ENCODE assay signal across 9 cellular contexts in the genomic region with DNA sequence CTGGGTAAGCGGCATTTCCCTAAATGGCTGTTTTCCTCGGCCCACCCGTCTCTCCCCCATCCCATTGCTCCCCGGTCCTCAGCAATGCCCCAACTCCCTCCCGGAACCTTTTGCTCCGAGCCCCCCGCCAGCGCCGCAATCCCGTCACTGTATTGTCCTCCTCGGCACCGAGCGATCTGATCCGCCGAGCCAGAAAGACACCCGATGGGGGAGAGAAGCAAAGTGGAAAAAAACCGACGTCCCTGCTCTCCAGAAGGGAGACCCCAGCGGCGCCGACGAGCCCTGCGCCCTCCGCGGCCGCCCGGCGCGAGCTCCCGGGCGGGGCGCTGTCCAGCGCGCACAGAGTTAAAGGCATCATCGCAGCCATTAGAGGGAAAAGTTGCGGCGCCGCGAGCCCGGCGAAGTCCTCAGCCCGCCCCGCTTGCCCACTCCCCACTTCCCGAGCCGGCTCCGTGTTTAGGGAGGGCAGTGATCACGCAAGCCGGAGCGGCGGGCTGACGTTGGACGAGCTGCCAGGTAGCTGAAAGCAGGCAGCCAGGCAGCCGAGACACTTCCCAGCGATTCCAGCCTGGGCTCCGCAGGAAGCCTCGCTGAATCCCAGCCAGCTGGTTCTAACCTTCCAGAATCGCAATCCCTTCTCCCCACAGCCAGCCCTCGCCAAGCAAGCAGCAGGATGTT. TPM values are rescaled to one million over a fixed set of nuclear protein-coding genes. Genes with fewer than 3 reads are reported as not detected.
DNase-seq lines count a peak whose midpoint lies in the region; ATAC-seq and TF ChIP-seq lines count a peak whose summit lies in the region.
"Had no signal": no experiment of that assay in that cellular context is flagged by ENCODE, and none has a peak within 500 bp of the region (broad histone marks: within the 10 kb centered on the region; RNA-seq: fewer than 3 reads in every experiment).

Gene VSTM2A (plus strand): TSS at position 435 of the 678 bp plus-strand sequence. CDS start 356 bp downstream, outside the sequence.

- peaks cover 32% of the 10 kb centered on the region for H3K27me3 ChIP-seq in osteoblast (ENCODE audit: insufficient read depth, low read length)

- CTCF ChIA-PET in Calu3 (lab: Charles Lee), result interaction anchor here (0.5 kb wide), 1 partner anchor 349 kb away, joined by 3 read pairs; no protein-coding TSS in a partner anchor
- CTCF ChIA-PET in activated CD4-positive, alpha-beta T cell treated with anti-CD3 and anti-CD28 coated beads for 36 hours (lab: Charles Lee), result no interaction called here

- H2AFZ ChIP-seq in osteoblast (ENCODE audit: low read length), result no peak within 1 kb of the TSS

- TF ChIP-seq CTCF in fibroblast of villous mesenchyme (IDR thresholded peaks at IDR 0.05; ENCODE audit: insufficient read depth, low read depth, low read length) (no peak), osteoblast (IDR thresholded peaks at IDR 0.05; ENCODE audit: extremely low read depth, low read depth, low read length) (no peak), Calu3 (IDR thresholded peaks at IDR 0.05; ENCODE audit: unreplicated experiment) (no peak)

- H3K4me3 ChIP-seq in fibroblast of villous mesenchyme (ENCODE audit: low read depth, low read length) (no peak within 1 kb of the TSS), osteoblast (ENCODE audit: insufficient read depth, low read length) (no peak within 1 kb of the TSS)

- H3K27ac ChIP-seq in osteoblast (ENCODE audit: low read depth, low read length), result no peak within 1 kb of the TSS

- no peaks in the 10 kb centered on the region for H3K4me1 ChIP-seq in osteoblast (ENCODE audit: insufficient read depth, low read length)

- H3K4me2 ChIP-seq in osteoblast (ENCODE audit: insufficient read depth, low read length), result no peak within 1 kb of the TSS

- POLR2A ChIA-PET in activated CD4-positive, alpha-beta T cell treated with anti-CD3 and anti-CD28 coated beads for 36 hours (lab: Charles Lee), result no interaction called here

- no peaks in the 10 kb centered on the region for H3K9me3 ChIP-seq in osteoblast (ENCODE audit: low read depth, low read length)

- no peaks in the 10 kb centered on the region for H3K79me2 ChIP-seq in osteoblast (ENCODE audit: insufficient read depth, low read length)

- no peaks in the 10 kb centered on the region for H3K36me3 Mint-ChIP-seq in Calu3 (ENCODE audit: insufficient read depth, unreplicated experiment)
- peaks cover 7% of the 10 kb centered on the region for H3K36me3 Mint-ChIP-seq in activated CD4-positive, alpha-beta T cell treated with anti-CD3 and anti-CD28 coated beads for 36 hours (ENCODE audit: low read depth)
- H3K36me3 Mint-ChIP-seq in activated naive CD8-positive, alpha-beta T cell treated with anti-CD3 and anti-CD28 coated beads, Interleukin-2, amount 50 U/mL, for 24 hours (ENCODE audit: low read depth), result no peaks in the 10 kb centered on the region

- no peak for ATAC-seq in activated CD4-positive, alpha-beta T cell treated with anti-CD3 and anti-CD28 coated beads for 36 hours
- no peak for ATAC-seq in activated naive CD8-positive, alpha-beta T cell treated with anti-CD3 and anti-CD28 coated beads, Interleukin-2, amount 50 U/mL, for 24 hours

- no peaks in the 10 kb centered on the region for H3K4me1 Mint-ChIP-seq in Calu3 (ENCODE audit: low read depth, unreplicated experiment)
- H3K4me1 Mint-ChIP-seq in activated CD4-positive, alpha-beta T cell treated with anti-CD3 and anti-CD28 coated beads for 36 hours, result no peaks in the 10 kb centered on the region
- no peaks in the 10 kb centered on the region for H3K4me1 Mint-ChIP-seq in activated naive CD8-positive, alpha-beta T cell treated with anti-CD3 and anti-CD28 coated beads, Interleukin-2, amount 50 U/mL, for 24 hours

- no TSS peak for BruUV-seq in Calu3 (replicated peaks; lab: Mats Ljungman, UMichigan)

- intact Hi-C loops in Calu3 (cut with micrococcal nuclease; ENCODE audit: unreplicated experiment), result loop anchor here (5.0 kb wide), 1 partner anchor 215 kb away; the partner anchor contains the start of gene SEC61G
- intact Hi-C loops in activated CD4-positive, alpha-beta T cell treated with anti-CD3 and anti-CD28 coated beads for 36 hours (cut with DNase I, micrococcal nuclease), result loop anchor here in 1 of 2 experiments (10.0 kb wide), 1 partner anchor 63 kb away; no protein-coding TSS in a partner anchor

- no peaks in the 10 kb centered on the region for H3K36me3 ChIP-seq in osteoblast (ENCODE audit: insufficient read depth, low read length)

- peaks cover 86% of the 10 kb centered on the region for H3K27me3 Mint-ChIP-seq in Calu3 (ENCODE audit: unreplicated experiment)
- peaks cover 36% of the 10 kb centered on the region for H3K27me3 Mint-ChIP-seq in activated CD4-positive, alpha-beta T cell treated with anti-CD3 and anti-CD28 coated beads for 36 hours
- peaks cover 37% of the 10 kb centered on the region for H3K27me3 Mint-ChIP-seq in activated naive CD8-positive, alpha-beta T cell treated with anti-CD3 and anti-CD28 coated beads, Interleukin-2, amount 50 U/mL, for 24 hours

- no peak within 1 kb of the TSS for H3K27ac Mint-ChIP-seq in Calu3 (ENCODE audit: unreplicated experiment)
- H3K27ac Mint-ChIP-seq in activated CD4-positive, alpha-beta T cell treated with anti-CD3 and anti-CD28 coated beads for 36 hours, result no peak within 1 kb of the TSS
- H3K27ac Mint-ChIP-seq in activated naive CD8-positive, alpha-beta T cell treated with anti-CD3 and anti-CD28 coated beads, Interleukin-2, amount 50 U/mL, for 24 hours, result no peak within 1 kb of the TSS

- DNase-seq in DMS53 treated with DMSO at 0.1 percent for 48 hours (lab: John Stamatoyannopoulos, UW; ENCODE audit: unreplicated experiment), result peak; percentile 19
- peak; percentile 83 for DNase-seq in NCI-H748 treated with DMSO at 0.1 percent for 48 hours (lab: John Stamatoyannopoulos, UW)
- peak; percentile 0 for DNase-seq in fibroblast of villous mesenchyme (ENCODE audit: low read depth)
- DNase-seq in osteoblast (ENCODE audit: insufficient read length, low spot score, missing footprints), result peak; percentile 66
- no peak for DNase-seq in Calu3
- no peak for DNase-seq in activated CD4-positive, alpha-beta T cell treated with anti-CD3 and anti-CD28 coated beads for 36 hours
- no peak for DNase-seq in DMS114 treated with DMSO at 0.1 percent for 48 hours (lab: John Stamatoyannopoulos, UW; ENCODE audit: unreplicated experiment)
- DNase-seq in activated naive CD8-positive, alpha-beta T cell treated with anti-CD3 and anti-CD28 coated beads, Interleukin-2, amount 50 U/mL, for 24 hours, result no peak

- no peak within 1 kb of the TSS for H3K4me3 Mint-ChIP-seq in Calu3 (ENCODE audit: low read depth, unreplicated experiment)
- no peak within 1 kb of the TSS for H3K4me3 Mint-ChIP-seq in activated CD4-positive, alpha-beta T cell treated with anti-CD3 and anti-CD28 coated beads for 36 hours
- H3K4me3 Mint-ChIP-seq in activated naive CD8-positive, alpha-beta T cell treated with anti-CD3 and anti-CD28 coated beads, Interleukin-2, amount 50 U/mL, for 24 hours, result no peak within 1 kb of the TSS

- no peaks in the 10 kb centered on the region for H3K9me3 Mint-ChIP-seq in Calu3 (ENCODE audit: low read depth, unreplicated experiment)
- peaks cover 4% of the 10 kb centered on the region for H3K9me3 Mint-ChIP-seq in activated CD4-positive, alpha-beta T cell treated with anti-CD3 and anti-CD28 coated beads for 36 hours (ENCODE audit: low read depth)
- peaks cover 7% of the 10 kb centered on the region for H3K9me3 Mint-ChIP-seq in activated naive CD8-positive, alpha-beta T cell treated with anti-CD3 and anti-CD28 coated beads, Interleukin-2, amount 50 U/mL, for 24 hours

- no peaks in the 10 kb centered on the region for H4K20me1 ChIP-seq in osteoblast (ENCODE audit: insufficient read depth, low read length)

RNA-seq across cellular contexts. Expression of gene VSTM2A, which starts in this region (rescaled TPM):
- total RNA-seq in fibroblast of villous mesenchyme (not detected in 2 replicates), osteoblast (not detected in 2 replicates), Calu3 (2022) (not detected in 2 replicates)
- total RNA-seq in activated CD4-positive, alpha-beta T cell treated with anti-CD3 and anti-CD28 coated beads for 36 hours, result not detected
- total RNA-seq: T-helper 2 cell treated with Interferon-gamma antibody and Interleukin-4, amounts not matched to agents 100 ng/mL and 5 ng/mL, for 36 hours had no signal

Comparison
In these comparisons a context has a peak if more than half of its experiments do, and no peak if none do; other contexts are left out.
1. Peak in DNase-seq in fibroblast of villous mesenchyme; RNA of the gene not detected or under 1 TPM.
2. Peak in DNase-seq in osteoblast; RNA of the gene not detected or under 1 TPM.
3. DNase-seq: peak in DMS53 treated with DMSO at 0.1 percent for 48 hours (single experiment) and NCI-H748 treated with DMSO at 0.1 percent for 48 hours (single experiment); none in Calu3 (single experiment), activated CD4-positive, alpha-beta T cell treated with anti-CD3 and anti-CD28 coated beads for 36 hours (single experiment), DMS114 treated with DMSO at 0.1 percent for 48 hours (single experiment) and activated naive CD8-positive, alpha-beta T cell treated with anti-CD3 and anti-CD28 coated beads, Interleukin-2, amount 50 U/mL, for 24 hours (single experiment).